27 cellular contexts compared by ENCODE assay signal in the genomic region with DNA sequence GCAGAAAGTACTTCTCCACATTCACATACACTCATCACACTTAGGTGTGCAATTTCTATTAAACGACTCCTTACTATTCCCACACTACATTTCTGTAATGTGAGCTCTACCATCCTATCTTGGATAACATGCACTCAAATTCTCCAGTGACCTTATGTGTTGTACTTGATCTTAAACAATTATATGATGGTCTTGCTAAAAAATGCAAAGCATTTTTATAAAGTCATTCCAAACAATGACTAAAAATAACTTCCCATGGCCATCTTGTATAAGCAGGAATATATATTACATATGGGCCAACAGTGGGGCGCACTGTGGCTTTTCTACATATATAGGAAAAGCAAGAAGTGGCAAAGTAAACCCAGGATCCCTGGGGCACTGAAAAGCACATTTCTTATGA.
DNase-seq lines count a peak whose midpoint lies in the region; ATAC-seq and TF ChIP-seq lines count a peak whose summit lies in the region.
"Had no signal": no experiment of that assay in that cellular context is flagged by ENCODE, and none has a peak within 500 bp of the region (broad histone marks: within the 10 kb centered on the region; RNA-seq: fewer than 3 reads in every experiment).

No MANE protein-coding gene starts in this region.

- H3F3A ChIP-seq in PC-3 (ENCODE audit: low read length, unreplicated experiment), result no peaks in the 10 kb centered on the region

- H3K4me3 Mint-ChIP-seq in osteocyte (ENCODE audit: unreplicated experiment), result no peak overlapping the region
- H3K4me3 Mint-ChIP-seq: activated CD8-positive, alpha-beta memory T cell treated with anti-CD3 and anti-CD28 coated beads, Interleukin-2, amount 10 ng/mL, durations not matched to agents 7 days and 5 days; activated naive CD4-positive, alpha-beta T cell treated with anti-CD3 and anti-CD28 coated beads for 36 hours; activated T-cell treated with anti-CD3 and anti-CD28 coated beads, Interleukin-2, amount 50 U/mL, for 72 hours; IgD-negative memory B cell had no signal

- H3K36me3 Mint-ChIP-seq in osteocyte (ENCODE audit: unreplicated experiment), result no peaks in the 10 kb centered on the region
- H3K36me3 Mint-ChIP-seq: activated CD8-positive, alpha-beta memory T cell treated with anti-CD3 and anti-CD28 coated beads, Interleukin-2, amount 10 ng/mL, durations not matched to agents 7 days and 5 days; IgD-negative memory B cell had no signal

- H3K4me3 ChIP-seq in PC-3 (ENCODE audit: low read length), result no peak overlapping the region
- H3K4me3 ChIP-seq: BLaER1, colonic mucosa, left lung, Peyer's patch, skin epidermis, tibial nerve had no signal

- intact Hi-C loops in PC-3 (cut with micrococcal nuclease), result no loop called here

- no peak overlapping the region for H2AFZ ChIP-seq in PC-3 (ENCODE audit: low read length)

- no peaks in the 10 kb centered on the region for H3K9me3 Mint-ChIP-seq in osteocyte (ENCODE audit: unreplicated experiment)
- H3K9me3 Mint-ChIP-seq: activated naive CD4-positive, alpha-beta T cell treated with anti-CD3 and anti-CD28 coated beads for 36 hours; activated T-cell treated with anti-CD3 and anti-CD28 coated beads, Interleukin-2, amount 50 U/mL, for 72 hours; IgD-negative memory B cell had no signal

- CTCF ChIA-PET in PC-3 (lab: Charles Lee), result no interaction called here

- no peak for ATAC-seq in PC-3
- ATAC-seq: activated CD8-positive, alpha-beta memory T cell treated with anti-CD3 and anti-CD28 coated beads, Interleukin-2, amount 10 ng/mL, durations not matched to agents 7 days and 5 days; activated T-cell treated with anti-CD3 and anti-CD28 coated beads, Interleukin-2, amount 50 U/mL, for 72 hours; left lung had no signal

- H3K4me1 ChIP-seq in PC-3 (ENCODE audit: insufficient read depth, low read length), result peaks cover 22% of the 10 kb centered on the region
- H3K4me1 ChIP-seq: colonic mucosa, Peyer's patch had no signal

- H3K9me3 ChIP-seq in PC-3 (ENCODE audit: low read length), result no peaks in the 10 kb centered on the region
- H3K9me3 ChIP-seq: BLaER1, colonic mucosa, left lung, Peyer's patch, tibial nerve had no signal

- no peak overlapping the region; the same call in 1 of the 2 replicates for H3K9ac ChIP-seq in PC-3 (ENCODE audit: low read length)
- H3K9ac ChIP-seq: BLaER1 had no signal

- H3K36me3 ChIP-seq in PC-3 (ENCODE audit: low read depth, low read length), result no peaks in the 10 kb centered on the region
- H3K36me3 ChIP-seq: colonic mucosa, left lung, Peyer's patch, tibial nerve had no signal

- no peaks in the 10 kb centered on the region for H3K27me3 Mint-ChIP-seq in osteocyte (ENCODE audit: unreplicated experiment)

- no peak overlapping the region for H3K4me2 ChIP-seq in PC-3 (ENCODE audit: low read length)
- H3K4me2 ChIP-seq: BLaER1 had no signal

- peak overlapping the region; percentile 25; the same call in 1 of the 2 replicates for H3K27ac ChIP-seq in PC-3 (ENCODE audit: low read length)
- H3K27ac ChIP-seq: BLaER1, colonic mucosa, left lung, Peyer's patch, skin epidermis, tibial nerve had no signal

- TF ChIP-seq CTCF in PC-3 (conservative IDR thresholded peaks at IDR 0.05; ENCODE audit: low read depth, low read length), result no peak
- no peak for TF ChIP-seq CTCF in osteocyte (IDR thresholded peaks at IDR 0.05)

- H4K20me1 ChIP-seq in PC-3 (ENCODE audit: low read length), result no peaks in the 10 kb centered on the region
- H4K20me1 ChIP-seq: BLaER1 had no signal

- POLR2A ChIA-PET in PC-3 (lab: Charles Lee; ENCODE audit: unreplicated experiment), result no interaction called here

- peak overlapping the region; percentile 72 for H3K27ac Mint-ChIP-seq in osteocyte (ENCODE audit: unreplicated experiment)
- H3K27ac Mint-ChIP-seq: activated CD8-positive, alpha-beta memory T cell treated with anti-CD3 and anti-CD28 coated beads, Interleukin-2, amount 10 ng/mL, durations not matched to agents 7 days and 5 days; activated naive CD4-positive, alpha-beta T cell treated with anti-CD3 and anti-CD28 coated beads for 36 hours; activated T-cell treated with anti-CD3 and anti-CD28 coated beads, Interleukin-2, amount 50 U/mL, for 72 hours; IgD-negative memory B cell had no signal

- no peaks in the 10 kb centered on the region for H3K79me2 ChIP-seq in PC-3 (ENCODE audit: low read length)

- no peaks in the 10 kb centered on the region for H3K9me2 ChIP-seq in PC-3 (replicated peaks; ENCODE audit: low read length)

- peak; percentile 7 for DNase-seq in Daoy (ENCODE audit: low read depth)
- peak; percentile 54 for DNase-seq in PC-3
- peak; percentile 39 for DNase-seq in fibroblast of gingiva (ENCODE audit: low read depth)
- no peak for DNase-seq in osteocyte (ENCODE audit: extremely low spot score, unreplicated experiment)
- DNase-seq in activated gamma-delta T cell (lab: John Stamatoyannopoulos, UW), result no peak
- DNase-seq in NCI-H187 treated with DMSO at 0.1 percent for 48 hours (lab: John Stamatoyannopoulos, UW), result no peak
- DNase-seq in SHP77 treated with DMSO at 0.1 percent for 48 hours (lab: John Stamatoyannopoulos, UW), result no peak
- no peak for DNase-seq in DMS114 treated with DMSO at 0.1 percent for 48 hours (lab: John Stamatoyannopoulos, UW; ENCODE audit: unreplicated experiment)
- DNase-seq: activated CD4-positive, CD25-positive, alpha-beta regulatory T cell; activated CD8-positive, alpha-beta memory T cell treated with anti-CD3 and anti-CD28 coated beads, Interleukin-2, amount 10 ng/mL, durations not matched to agents 7 days and 5 days; activated naive CD4-positive, alpha-beta T cell treated with anti-CD3 and anti-CD28 coated beads for 36 hours; activated T-cell treated with anti-CD3 and anti-CD28 coated beads, Interleukin-2, amount 50 U/mL, for 72 hours; colonic mucosa; effector memory CD4-positive, alpha-beta T cell; left lung; naive B cell; NCI-H1105 treated with DMSO at 0.1 percent for 48 hours; NCI-H2029; NCI-H2227 treated with DMSO at 0.1 percent for 48 hours; nucleus accumbens; Peyer's patch; stimulated activated CD4-positive, alpha-beta T cell treated with anti-CD3 and anti-CD28 coated beads, Interleukin-1b, Interleukin-23, amount 100 ng/mL, for 48 hours; T-helper 1 cell had no signal

- H3K4me1 Mint-ChIP-seq in osteocyte (ENCODE audit: unreplicated experiment), result peaks cover 45% of the 10 kb centered on the region
- H3K4me1 Mint-ChIP-seq: activated CD8-positive, alpha-beta memory T cell treated with anti-CD3 and anti-CD28 coated beads, Interleukin-2, amount 10 ng/mL, durations not matched to agents 7 days and 5 days; IgD-negative memory B cell; naive B cell had no signal

- H3K27me3 ChIP-seq in PC-3 (ENCODE audit: low read length), result peaks cover 7% of the 10 kb centered on the region; the same call in 1 of the 2 replicates
- H3K27me3 ChIP-seq: BLaER1, colonic mucosa, Peyer's patch, tibial nerve had no signal

- BruUV-seq in PC-3 (replicated peaks; lab: Mats Ljungman, UMichigan), result no TSS peak

Comparison
In these comparisons a context has a peak if more than half of its experiments do, and no peak if none do; other contexts are left out.
1. DNase-seq: peak in Daoy (single experiment), PC-3 (single experiment) and fibroblast of gingiva (single experiment); none in osteocyte (single experiment), activated gamma-delta T cell (single experiment), NCI-H187 treated with DMSO at 0.1 percent for 48 hours (single experiment), SHP77 treated with DMSO at 0.1 percent for 48 hours (single experiment) and DMS114 treated with DMSO at 0.1 percent for 48 hours (single experiment).